8 cellular contexts compared by ENCODE assay signal in genomic region chr16:2121325-2121724, GRCh38. TPM values are rescaled to one million over a fixed set of nuclear protein-coding genes. Genes with fewer than 3 reads are reported as not detected.
DNase-seq lines count a peak whose midpoint lies in the region; FAIRE-seq and TF ChIP-seq lines count a peak whose summit lies in the region.
"Not testable (repeated sequence)": the region's sequence is repeated elsewhere in the genome, so short reads cannot be mapped to it uniquely, and the experiment has no call there.

No MANE protein-coding gene starts in this region.

- not testable (repeated sequence) for H3K4me3 ChIP-seq in Karpas-422 (ENCODE audit: low read length); endothelial cell of umbilical vein (replicated peaks in 1 of 3; ENCODE audit: insufficient read depth in 1 of 3, low read depth in 1 of 3, low read length in 3 of 3); kidney (ENCODE audit: low read length in 2 of 2); parathyroid adenoma (ENCODE audit: low read depth, low read length); transverse colon

- TF ChIP-seq CTCF in endothelial cell of umbilical vein (IDR thresholded peaks at IDR 0.05; ENCODE audit: extremely low read depth in 1 of 2, insufficient read depth in 1 of 2, low read depth in 1 of 2, low read length in 2 of 2); kidney (IDR thresholded peaks at IDR 0.05; ENCODE audit: borderline replicate concordance, extremely low read depth, insufficient read depth): not testable (repeated sequence)
- peak; percentile 16 for TF ChIP-seq CTCF in parathyroid adenoma (IDR thresholded peaks at IDR 0.05)
- TF ChIP-seq CTCF in transverse colon (IDR thresholded peaks at IDR 0.05): peak in 4 of 5 experiments; percentile 10 to 33 (median 20)

- H3K36me3 Mint-ChIP-seq in activated naive CD4-positive, alpha-beta T cell treated with anti-CD3 and anti-CD28 coated beads, Interleukin-2, amount 10 ng/mL, durations not matched to agents 7 days and 5 days: not testable (repeated sequence)

- H2AFZ ChIP-seq in Karpas-422 (ENCODE audit: low read length); endothelial cell of umbilical vein (ENCODE audit: low read depth, low read length); parathyroid adenoma: not testable (repeated sequence)

- H3K4me1 ChIP-seq in Karpas-422 (ENCODE audit: low read length); parathyroid adenoma: not testable (repeated sequence)
- peaks cover 25% of the 10 kb centered on the region for H3K4me1 ChIP-seq in endothelial cell of umbilical vein (ENCODE audit: control insufficient read depth, extremely low read depth, insufficient read depth, low read length)
- peaks cover 0 to 11% of the 10 kb centered on the region in 2 donors for H3K4me1 ChIP-seq in kidney (ENCODE audit: control insufficient read depth in 1 of 2, insufficient read depth in 1 of 2, low read depth in 1 of 2, low read length in 2 of 2)
- peaks cover 19 to 68% (median 47%) of the 10 kb centered on the region in 4 donors for H3K4me1 ChIP-seq in transverse colon

- not testable (repeated sequence) for H4K20me1 ChIP-seq in Karpas-422 (ENCODE audit: insufficient read depth, low read depth, low read length); endothelial cell of umbilical vein (replicated peaks; ENCODE audit: control insufficient read depth, extremely low read depth, insufficient read depth, low read length)

- H3K9me2 ChIP-seq in Karpas-422 (replicated peaks; ENCODE audit: insufficient read depth, low read length): not testable (repeated sequence)

- not testable (repeated sequence) for TF ChIP-seq POLR2A in endothelial cell of umbilical vein (IDR thresholded peaks at IDR 0.05; ENCODE audit: low read depth, low read length); transverse colon (IDR thresholded peaks at IDR 0.05)

- not testable (repeated sequence) for TF ChIP-seq EP300 in transverse colon (IDR thresholded peaks at IDR 0.05; ENCODE audit: low read depth)

- POLR2A ChIA-PET in endothelial cell of umbilical vein (lab: Charles Lee): not testable (repeated sequence)

- intact Hi-C loops in endothelial cell of umbilical vein (cut with micrococcal nuclease): loop anchor here (1.0 kb wide), 1 partner anchor 19 kb away; no protein-coding TSS in a partner anchor
- intact Hi-C loops in kidney (cut with DNase I); transverse colon (cut with DNase I; ENCODE audit: low total_unique reads): not testable (repeated sequence)

- not testable (repeated sequence) for H3K9me1 ChIP-seq in endothelial cell of umbilical vein (replicated peaks; ENCODE audit: control insufficient read depth, extremely low read depth, insufficient read depth, low read length)

- H3K9me3 Mint-ChIP-seq in activated naive CD4-positive, alpha-beta T cell treated with anti-CD3 and anti-CD28 coated beads, Interleukin-2, amount 10 ng/mL, durations not matched to agents 7 days and 5 days: not testable (repeated sequence)

- not testable (repeated sequence) for H3K36me3 ChIP-seq in Karpas-422 (ENCODE audit: insufficient read depth, low read length); endothelial cell of umbilical vein (ENCODE audit: control insufficient read depth in 2 of 2, extremely low read depth in 1 of 2, insufficient read depth in 2 of 2, low read length in 2 of 2); kidney (ENCODE audit: control insufficient read depth in 1 of 2, insufficient read depth in 2 of 2, low read length in 2 of 2); parathyroid adenoma (ENCODE audit: control insufficient read depth, insufficient read depth, low read length); transverse colon

- H3K27ac Mint-ChIP-seq in activated naive CD4-positive, alpha-beta T cell treated with anti-CD3 and anti-CD28 coated beads, Interleukin-2, amount 10 ng/mL, durations not matched to agents 7 days and 5 days: not testable (repeated sequence)

- peak; percentile 73 for DNase-seq in DMS 273 (lab: John Stamatoyannopoulos, UW; ENCODE audit: unreplicated experiment)
- peak; percentile 78 for DNase-seq in Karpas-422
- DNase-seq in RPMI7951 (ENCODE audit: low read depth): peak; percentile 48
- DNase-seq in activated naive CD4-positive, alpha-beta T cell treated with anti-CD3 and anti-CD28 coated beads, Interleukin-2, amount 10 ng/mL, durations not matched to agents 7 days and 5 days: peak; percentile 44
- DNase-seq in endothelial cell of umbilical vein (ENCODE audit: low read depth, low spot score): not testable (repeated sequence)
- peak; percentile 47 for DNase-seq in kidney
- peak; percentile 45 for DNase-seq in transverse colon

- H3K9ac ChIP-seq in Karpas-422 (ENCODE audit: low read length); endothelial cell of umbilical vein (replicated peaks; ENCODE audit: extremely low read depth, insufficient read depth, low read length); kidney (ENCODE audit: low read length in 2 of 2); parathyroid adenoma: not testable (repeated sequence)

- not testable (repeated sequence) for H3K27me3 Mint-ChIP-seq in activated naive CD4-positive, alpha-beta T cell treated with anti-CD3 and anti-CD28 coated beads, Interleukin-2, amount 10 ng/mL, durations not matched to agents 7 days and 5 days

- WGBS in transverse colon (ENCODE audit: low coverage in 1 of 2), 2 donors: 36 to 58% methylated on average over 2 to 6 of the region's 9 CpGs

- FAIRE-seq in endothelial cell of umbilical vein (lab: Jason Lieb, UNC): peak; percentile 31
- FAIRE-seq in kidney (lab: Jason Lieb, UNC): not testable (repeated sequence)

- H3K27me3 ChIP-seq in Karpas-422 (ENCODE audit: low read length); endothelial cell of umbilical vein (ENCODE audit: control insufficient read depth in 2 of 2, insufficient read depth in 2 of 2, low read length in 2 of 2); parathyroid adenoma (ENCODE audit: control insufficient read depth, insufficient read depth, low read length); transverse colon: not testable (repeated sequence)

- not testable (repeated sequence) for H3K4me2 ChIP-seq in Karpas-422 (ENCODE audit: low read depth, low read length, poor library complexity, severe bottlenecking); endothelial cell of umbilical vein (ENCODE audit: insufficient read depth, low read length); parathyroid adenoma (ENCODE audit: low read length)

- peaks cover 11% of the 10 kb centered on the region for H3K79me2 ChIP-seq in Karpas-422 (ENCODE audit: low read length)
- H3K79me2 ChIP-seq in endothelial cell of umbilical vein (ENCODE audit: control insufficient read depth, insufficient read depth, low read length): peaks cover 17% of the 10 kb centered on the region
- H3K79me2 ChIP-seq in parathyroid adenoma: peaks cover 20% of the 10 kb centered on the region

- in situ Hi-C loops in transverse colon (cut with MboI; ENCODE audit: low pct_ligation_motif_present in 1 of 4, low pct_unique_long_range_greater_than_20kb in 1 of 4, low sequenced_read_pairs in 3 of 4): not testable (repeated sequence)

- not testable (repeated sequence) for H3K4me3 Mint-ChIP-seq in activated naive CD4-positive, alpha-beta T cell treated with anti-CD3 and anti-CD28 coated beads, Interleukin-2, amount 10 ng/mL, durations not matched to agents 7 days and 5 days

- H3K27ac ChIP-seq in Karpas-422 (ENCODE audit: low read length); endothelial cell of umbilical vein (ENCODE audit: insufficient read depth, low read depth, low read length); kidney (ENCODE audit: low read depth in 2 of 2, low read length in 2 of 2); parathyroid adenoma: not testable (repeated sequence)
- peak overlapping the region; percentile 92 to 98 (median 94) for H3K27ac ChIP-seq in transverse colon

- H3K9me3 ChIP-seq in Karpas-422 (ENCODE audit: low read length); endothelial cell of umbilical vein (replicated peaks; ENCODE audit: control insufficient read depth, insufficient read depth, low read length); kidney (ENCODE audit: control insufficient read depth in 1 of 2, low read length in 2 of 2); parathyroid adenoma (ENCODE audit: control insufficient read depth, low read length); transverse colon: not testable (repeated sequence)

- not testable (repeated sequence) for BruUV-seq in endothelial cell of umbilical vein (replicated peaks; lab: Mats Ljungman, UMichigan)

- dilution Hi-C loops in endothelial cell of umbilical vein (cut with MboI; ENCODE audit: extremely low pct_ligation_motif_present, low sequenced_read_pairs): not testable (repeated sequence)

- not testable (repeated sequence) for H3K4me1 Mint-ChIP-seq in activated naive CD4-positive, alpha-beta T cell treated with anti-CD3 and anti-CD28 coated beads, Interleukin-2, amount 10 ng/mL, durations not matched to agents 7 days and 5 days

- CTCF ChIA-PET in activated naive CD4-positive, alpha-beta T cell treated with anti-CD3 and anti-CD28 coated beads, Interleukin-2, amount 10 ng/mL, durations not matched to agents 7 days and 5 days (lab: Charles Lee): interaction anchor here (1.0 to 1.3 kb wide), 2 partner anchors 19 to 380 kb away, joined by 4 to 8 read pairs; no protein-coding TSS in a partner anchor
- CTCF ChIA-PET in endothelial cell of umbilical vein (lab: Charles Lee): interaction anchor here (1.0 to 2.2 kb wide), 5 partner anchors 19 to 117 kb away, joined by 3 to 29 read pairs (median 3); no protein-coding TSS in a partner anchor

RNA-seq across cellular contexts. Expression of gene PKD1, which starts 14.4 kb away (rescaled TPM):
- total RNA-seq in Karpas-422 (2014; rRNA removed; shearing (Covaris generic); ENCODE audit: low replicate concordance): 72.8 and 110 TPM in 2 replicates
- total RNA-seq in RPMI7951 (2014; rRNA removed; shearing (Covaris generic)): 19.1 and 29.9 TPM in 2 replicates
- total RNA-seq in endothelial cell of umbilical vein (92.1 and 102 TPM in 2 replicates), kidney (88.3 TPM), transverse colon (1,000 to 10,000 TPM in 1 of 4 donors, 100 to 1,000 TPM in 3; 131 to 1,015 (median 289) TPM)
- polyA plus RNA-seq in endothelial cell of umbilical vein (52.5 and 62.3 TPM in 2 replicates), kidney (ENCODE audit: insufficient read depth, low read depth, low replicate concordance) (16.2 TPM)
- 20.5 and 29.6 TPM in 2 replicates for polyA plus RNA-seq in endothelial cell of umbilical vein (2011; cell fraction: cytosol; rRNA removed)
- polyA plus RNA-seq in endothelial cell of umbilical vein (2011; cell fraction: nucleus; rRNA removed): 217 and 232 TPM in 2 replicates
- 29.5 and 54.6 TPM in 2 replicates for polyA plus RNA-seq in endothelial cell of umbilical vein (2012)
- 44.6 and 60.3 TPM in 2 replicates for polyA minus RNA-seq in endothelial cell of umbilical vein
- polyA minus RNA-seq in endothelial cell of umbilical vein (2011; cell fraction: cytosol; rRNA and poly(A)+ RNA removed): 26.5 TPM
- polyA minus RNA-seq in endothelial cell of umbilical vein (2011; cell fraction: nucleus; rRNA and poly(A)+ RNA removed): 88.4 and 152 TPM in 2 replicates

RNA-seq across cellular contexts. Expression of gene RAB26, which starts 27.1 kb away (rescaled TPM):
- total RNA-seq in Karpas-422 (2014; rRNA removed; shearing (Covaris generic); ENCODE audit: low replicate concordance): 12.8 and 15.0 TPM in 2 replicates
- 0.20 and 0.72 TPM in 2 replicates for total RNA-seq in RPMI7951 (2014; rRNA removed; shearing (Covaris generic))
- 0.91 and 1.6 TPM in 2 replicates for total RNA-seq in endothelial cell of umbilical vein
- polyA plus RNA-seq in endothelial cell of umbilical vein: 2.0 and 3.1 TPM in 2 replicates
- 1.1 and 1.8 TPM in 2 replicates for polyA plus RNA-seq in endothelial cell of umbilical vein (2011; cell fraction: cytosol; rRNA removed)
- polyA plus RNA-seq in endothelial cell of umbilical vein (2011; cell fraction: nucleus; rRNA removed): 11.3 and 12.3 TPM in 2 replicates
- polyA plus RNA-seq in endothelial cell of umbilical vein (2012): 0.82 and 1.3 TPM in 2 replicates
- polyA minus RNA-seq in endothelial cell of umbilical vein: 1.3 and 1.8 TPM in 2 replicates
- polyA minus RNA-seq in endothelial cell of umbilical vein (2011; cell fraction: cytosol; rRNA and poly(A)+ RNA removed): 6.5 TPM
- 1.3 and 2.3 TPM in 2 replicates for polyA minus RNA-seq in endothelial cell of umbilical vein (2011; cell fraction: nucleus; rRNA and poly(A)+ RNA removed)
- 1.5 TPM for total RNA-seq in kidney
- 3.0 TPM for polyA plus RNA-seq in kidney (ENCODE audit: insufficient read depth, low read depth, low replicate concordance)
- 10 to 100 TPM in 3 of 4 donors, 1 to 10 TPM in 1; 8.3 to 28.4 (median 14.2) TPM for total RNA-seq in transverse colon

RNA-seq across cellular contexts. Expression of gene TRAF7, which starts 34.3 kb away (rescaled TPM):
- total RNA-seq in Karpas-422 (2014; rRNA removed; shearing (Covaris generic); ENCODE audit: low replicate concordance): 68.3 and 110 TPM in 2 replicates
- 47.7 and 57.2 TPM in 2 replicates for total RNA-seq in RPMI7951 (2014; rRNA removed; shearing (Covaris generic))
- total RNA-seq in endothelial cell of umbilical vein (141 and 159 TPM in 2 replicates), kidney (66.8 TPM), transverse colon (10 to 100 TPM; 43.4 to 80.4 (median 63.0) TPM)
- polyA plus RNA-seq in endothelial cell of umbilical vein (175 and 191 TPM in 2 replicates), kidney (ENCODE audit: insufficient read depth, low read depth, low replicate concordance) (26.1 TPM)
- 135 and 165 TPM in 2 replicates for polyA plus RNA-seq in endothelial cell of umbilical vein (2011; cell fraction: cytosol; rRNA removed)
- 229 and 253 TPM in 2 replicates for polyA plus RNA-seq in endothelial cell of umbilical vein (2011; cell fraction: nucleus; rRNA removed)
- polyA plus RNA-seq in endothelial cell of umbilical vein (2012): 99.6 and 120 TPM in 2 replicates
- polyA minus RNA-seq in endothelial cell of umbilical vein: 121 and 138 TPM in 2 replicates
- polyA minus RNA-seq in endothelial cell of umbilical vein (2011; cell fraction: cytosol; rRNA and poly(A)+ RNA removed): 49.9 TPM
- polyA minus RNA-seq in endothelial cell of umbilical vein (2011; cell fraction: nucleus; rRNA and poly(A)+ RNA removed): 41.3 and 68.6 TPM in 2 replicates
